Comparison of ENCODE assay signal across 27 cellular contexts in genomic region chr4:7236847-7237246, GRCh38. TPM values are rescaled to one million over a fixed set of nuclear protein-coding genes. Genes with fewer than 3 reads are reported as not detected.
DNase-seq lines count a peak whose midpoint lies in the region; ATAC-seq and TF ChIP-seq lines count a peak whose summit lies in the region.
"Had no signal": no experiment of that assay in that cellular context is flagged by ENCODE, and none has a peak within 500 bp of the region (broad histone marks: within the 10 kb centered on the region; RNA-seq: fewer than 3 reads in every experiment).

No MANE protein-coding gene starts in this region.

- WGBS in heart right ventricle, 2 donors = 26 to 31% methylated on average over 4 of the region's 4 CpGs
- 59% methylated on average over 4 of the region's 4 CpGs for WGBS in prostate gland

- H3K36me3 Mint-ChIP-seq in chondrocyte (ENCODE audit: low read depth) = no peaks in the 10 kb centered on the region

- peak overlapping the region; percentile 86 for H3K27ac Mint-ChIP-seq in chondrocyte (ENCODE audit: unreplicated experiment)
- H3K27ac Mint-ChIP-seq: activated CD4-positive, alpha-beta T cell treated with anti-CD3 and anti-CD28 coated beads, Interleukin-2, amount 10 ng/mL, durations not matched to agents 24 days and 14 days; dendritic cell treated with granulocyte-macrophage colony-stimulating factor and Interleukin-4, amounts not matched to agents 40 ng/mL and 50 ng/mL, for 4 days; naive thymus-derived CD4-positive, alpha-beta T cell; T-helper 1 cell treated with Interleukin-12 subunit alpha and Interleukin-12 subunit beta and Interleukin-4 antibody, amounts not matched to agents 30 μg/mL and 1 μg/mL, for 36 hours had no signal

- no peak for TF ChIP-seq CTCF in chondrocyte (IDR thresholded peaks at IDR 0.05)
- no peak for TF ChIP-seq CTCF in heart right ventricle (IDR thresholded peaks at IDR 0.05)
- no peak for TF ChIP-seq CTCF in prostate gland (IDR thresholded peaks at IDR 0.05)
- no peak for TF ChIP-seq CTCF in upper lobe of right lung (IDR thresholded peaks at IDR 0.05)

- H3K27ac ChIP-seq in heart right ventricle = peak overlapping the region in 6 of 10 donors; percentile 14 to 69 (median 56)
- peak overlapping the region; percentile 33 to 42 for H3K27ac ChIP-seq in prostate gland
- H3K27ac ChIP-seq in upper lobe of right lung = no peak overlapping the region
- H3K27ac ChIP-seq: breast epithelium, HL-60, left lung, SK-N-MC had no signal

- no peaks in the 10 kb centered on the region for H3K9me3 Mint-ChIP-seq in chondrocyte (ENCODE audit: low read depth)
- H3K9me3 Mint-ChIP-seq: activated CD4-positive, alpha-beta T cell treated with anti-CD3 and anti-CD28 coated beads, Interleukin-2, amount 10 ng/mL, durations not matched to agents 24 days and 14 days had no signal

- intact Hi-C loops in heart right ventricle (cut with DNase I) (no loop called here), prostate gland (cut with DNase I) (no loop called here), upper lobe of right lung (cut with DNase I) (no loop called here)

- peaks cover 0 to 6% (median 0%) of the 10 kb centered on the region in 7 donors for H3K27me3 ChIP-seq in heart right ventricle
- H3K27me3 ChIP-seq in prostate gland (replicated peaks; ENCODE audit: insufficient read depth) = no peaks in the 10 kb centered on the region
- H3K27me3 ChIP-seq in upper lobe of right lung = no peaks in the 10 kb centered on the region
- H3K27me3 ChIP-seq: breast epithelium had no signal

- no peak overlapping the region for H3K4me3 ChIP-seq in heart right ventricle
- no peak overlapping the region for H3K4me3 ChIP-seq in prostate gland
- H3K4me3 ChIP-seq in upper lobe of right lung = no peak overlapping the region
- H3K4me3 ChIP-seq: breast epithelium, HAP-1, left lung, SK-N-MC, tibial artery had no signal

- H3K4me1 ChIP-seq in heart right ventricle (peaks cover 0 to 27% (median 10%) of the 10 kb centered on the region in 9 donors), prostate gland (replicated peaks) (no peaks in the 10 kb centered on the region), upper lobe of right lung (no peaks in the 10 kb centered on the region)
- H3K4me1 ChIP-seq: breast epithelium, HAP-1, left lung had no signal

- peaks cover 12% of the 10 kb centered on the region for H3K4me1 Mint-ChIP-seq in chondrocyte (ENCODE audit: low read depth)
- H3K4me1 Mint-ChIP-seq: activated CD4-positive, alpha-beta T cell treated with anti-CD3 and anti-CD28 coated beads, Interleukin-2, amount 10 ng/mL, durations not matched to agents 24 days and 14 days; naive thymus-derived CD4-positive, alpha-beta T cell had no signal

- H3K36me3 ChIP-seq in heart right ventricle (no peaks in the 10 kb centered on the region), prostate gland (no peaks in the 10 kb centered on the region), upper lobe of right lung (no peaks in the 10 kb centered on the region)
- H3K36me3 ChIP-seq: breast epithelium, HAP-1, left lung, tibial artery had no signal

- H3K4me3 Mint-ChIP-seq in chondrocyte (ENCODE audit: unreplicated experiment) = no peak overlapping the region
- H3K4me3 Mint-ChIP-seq: activated CD4-positive, alpha-beta T cell treated with anti-CD3 and anti-CD28 coated beads, Interleukin-2, amount 10 ng/mL, durations not matched to agents 24 days and 14 days; dendritic cell treated with granulocyte-macrophage colony-stimulating factor and Interleukin-4, amounts not matched to agents 40 ng/mL and 50 ng/mL, for 4 days; naive thymus-derived CD4-positive, alpha-beta T cell; T-helper 1 cell treated with Interleukin-12 subunit alpha and Interleukin-12 subunit beta and Interleukin-4 antibody, amounts not matched to agents 30 μg/mL and 1 μg/mL, for 36 hours had no signal

- H3K9me3 ChIP-seq in heart right ventricle = peaks cover 0 to 7% (median 0%) of the 10 kb centered on the region in 11 donors
- H3K9me3 ChIP-seq in prostate gland = no peaks in the 10 kb centered on the region
- H3K9me3 ChIP-seq in upper lobe of right lung = no peaks in the 10 kb centered on the region
- H3K9me3 ChIP-seq: HAP-1, tibial artery had no signal

- peaks cover 6% of the 10 kb centered on the region for H3K27me3 Mint-ChIP-seq in chondrocyte (ENCODE audit: low read depth)
- H3K27me3 Mint-ChIP-seq: activated CD4-positive, alpha-beta T cell treated with anti-CD3 and anti-CD28 coated beads, Interleukin-2, amount 10 ng/mL, durations not matched to agents 24 days and 14 days had no signal

- DNase-seq in AG08395 (ENCODE audit: low spot score) = peak; percentile 58
- DNase-seq in chondrocyte (ENCODE audit: low spot score) = no peak
- DNase-seq in heart right ventricle = peak in 1 of 2 donors; percentile 49
- no peak for DNase-seq in prostate gland (ENCODE audit: low spot score)
- no peak for DNase-seq in NCI-H2227 (lab: John Stamatoyannopoulos, UW; ENCODE audit: unreplicated experiment)
- DNase-seq in NCI-H1930 (lab: John Stamatoyannopoulos, UW) = no peak
- no peak for DNase-seq in upper lobe of right lung
- DNase-seq: 8988T; activated CD4-positive, alpha-beta T cell treated with anti-CD3 and anti-CD28 coated beads, Interleukin-2, amount 10 ng/mL, durations not matched to agents 24 days and 14 days; activated naive CD4-positive, alpha-beta T cell treated with Interleukin-2 at 50 U/mL for 16 hours; activated T-cell treated with anti-CD3 and anti-CD28 coated beads, Interleukin-2, amount 50 U/mL, for 48 hours; DMS79; GF-D8; Kasumi-1; naive thymus-derived CD4-positive, alpha-beta T cell; NCI-H187; NCI-H69; stimulated activated naive CD8-positive, alpha-beta T cell treated with anti-CD3 and anti-CD28 coated beads, Interleukin-15, Interleukin-2, amounts not matched to agents 100 U/mL and 50 U/mL, for 24 hours; tibial artery had no signal

- ATAC-seq in heart right ventricle (peak; percentile 46 to 87 (median 60)), GM21825 (IDR thresholded peaks at IDR 0.05; ENCODE audit: unreplicated experiment) (no peak), upper lobe of right lung (no peak)
- ATAC-seq: left lung; naive thymus-derived CD4-positive, alpha-beta T cell; stimulated activated naive CD8-positive, alpha-beta T cell treated with anti-CD3 and anti-CD28 coated beads, Interleukin-15, Interleukin-2, amounts not matched to agents 100 U/mL and 50 U/mL, for 24 hours had no signal

- no peak for TF ChIP-seq POLR2A in prostate gland (IDR thresholded peaks at IDR 0.05)

RNA-seq across cellular contexts. Expression of gene SORCS2, which starts 44.5 kb away (rescaled TPM):
- 9.4 to 21.7 TPM (median 10.9 TPM) in 3 replicates for total RNA-seq in chondrocyte
- 1 to 10 TPM in 9 of 10 donors, under 1 TPM in 1; 0.95 to 5.4 (median 2.6) TPM for total RNA-seq in heart right ventricle
- polyA plus RNA-seq in heart right ventricle = under 1 TPM; 0.25 to 0.66 TPM
- 1 to 10 TPM; 1.0 to 4.4 TPM for total RNA-seq in prostate gland
- 7.2 TPM for total RNA-seq in upper lobe of right lung
- total RNA-seq: activated CD4-positive, alpha-beta T cell treated with anti-CD3 and anti-CD28 coated beads, Interleukin-2, amount 10 ng/mL, durations not matched to agents 24 days and 14 days had no signal
- polyA plus RNA-seq: naive thymus-derived CD4-positive, alpha-beta T cell had no signal

Comparison
In these comparisons a context has a peak if more than half of its experiments do, and no peak if none do; other contexts are left out.
1. ATAC-seq: peak in heart right ventricle (8 of 8); none in GM21825 (single experiment) and upper lobe of right lung (single experiment).